In the genomic region with DNA sequence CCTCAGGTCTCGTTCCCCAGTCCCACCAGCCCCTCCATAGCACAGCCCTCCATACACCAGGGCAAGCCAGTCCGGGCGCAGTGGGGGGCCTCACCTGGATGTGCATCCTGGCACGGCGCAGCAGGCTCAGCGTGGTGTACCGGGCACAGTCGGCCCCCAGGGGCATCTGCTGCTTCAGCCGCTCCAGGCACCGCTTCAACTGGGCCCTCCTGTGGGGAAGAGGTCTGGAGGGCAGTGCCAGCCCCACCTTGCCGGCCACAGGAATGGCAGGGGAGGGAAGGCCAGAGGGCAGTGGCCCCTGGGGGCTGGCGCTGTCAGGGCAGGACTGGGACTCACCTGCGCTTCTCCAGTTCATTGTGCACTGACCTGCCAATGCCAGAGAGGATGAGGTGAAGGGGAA, we compare ENCODE assay signal across 9 cellular contexts. TPM values are rescaled to one million over a fixed set of nuclear protein-coding genes. Genes with fewer than 3 reads are reported as not detected.
DNase-seq lines count a peak whose midpoint lies in the region; ATAC-seq, FAIRE-seq and TF ChIP-seq lines count a peak whose summit lies in the region.
"Had no signal": no experiment of that assay in that cellular context is flagged by ENCODE, and none has a peak within 500 bp of the region (broad histone marks: within the 10 kb centered on the region; RNA-seq: fewer than 3 reads in every experiment).

No MANE protein-coding gene starts in this region.

- H3K36me3 ChIP-seq in OCI-LY3 (replicated peaks; ENCODE audit: low read depth, low read length): peaks cover 20% of the 10 kb centered on the region
- H3K36me3 ChIP-seq in fibroblast of lung (ENCODE audit: control insufficient read depth, insufficient read depth, low read length): peaks cover 20% of the 10 kb centered on the region
- peaks cover 23% of the 10 kb centered on the region for H3K36me3 ChIP-seq in skeletal muscle satellite cell (ENCODE audit: insufficient read depth, low read length)

- TF ChIP-seq CTCF in OCI-LY3 (IDR thresholded peaks at IDR 0.05; ENCODE audit: low read depth, low read length): no peak
- TF ChIP-seq CTCF in fibroblast of lung (conservative IDR thresholded peaks at IDR 0.05 in 1 of 2, IDR thresholded peaks at IDR 0.05 in 1 of 2; ENCODE audit: low read depth in 1 of 2, low read length in 2 of 2): no peak

- no peaks in the 10 kb centered on the region for H3K27me3 ChIP-seq in OCI-LY3 (ENCODE audit: low read depth, low read length)
- no peaks in the 10 kb centered on the region for H3K27me3 ChIP-seq in fibroblast of lung (ENCODE audit: control insufficient read depth, insufficient read depth, low read length)
- no peaks in the 10 kb centered on the region for H3K27me3 ChIP-seq in skeletal muscle satellite cell (ENCODE audit: control insufficient read depth, insufficient read depth, low read length)

- H3K4me3 Mint-ChIP-seq in activated CD4-positive, alpha-beta T cell treated with anti-CD3 and anti-CD28 coated beads, Interleukin-2, amount 10 ng/mL, durations not matched to agents 7 days and 5 days: peak overlapping the region; percentile 97

- H3K9me3 ChIP-seq in OCI-LY3 (ENCODE audit: insufficient read depth, low read length) (no peaks in the 10 kb centered on the region), fibroblast of lung (ENCODE audit: control insufficient read depth, insufficient read depth, low read depth, low read length) (no peaks in the 10 kb centered on the region), skeletal muscle satellite cell (replicated peaks; ENCODE audit: low read length) (no peaks in the 10 kb centered on the region)

- H3K79me2 ChIP-seq in OCI-LY3 (ENCODE audit: low read length) (peaks cover 8% of the 10 kb centered on the region), fibroblast of lung (ENCODE audit: control insufficient read depth, insufficient read depth, low read length) (peaks cover 28% of the 10 kb centered on the region)

- peaks cover 15% of the 10 kb centered on the region; the same call in 1 of the 2 replicates for H4K20me1 ChIP-seq in OCI-LY3 (ENCODE audit: insufficient read depth, low read length)
- no peaks in the 10 kb centered on the region for H4K20me1 ChIP-seq in fibroblast of lung (ENCODE audit: control insufficient read depth, extremely low read depth, insufficient read depth, low read length)

- DNase-seq in activated CD4-positive, alpha-beta T cell treated with anti-CD3 and anti-CD28 coated beads, Interleukin-2, amount 10 ng/mL, durations not matched to agents 7 days and 5 days: no peak
- DNase-seq in activated CD4-positive, alpha-beta T cell treated with anti-CD3 and anti-CD28 coated beads, Interleukin-2, amount 50 U/mL, for 1 hour: no peak
- no peak for DNase-seq in fibroblast of lung (ENCODE audit: low read depth in 2 of 2)
- no peak for DNase-seq in RCC 7860 (ENCODE audit: low spot score)
- DNase-seq in GM19240 (ENCODE audit: insufficient read length, low spot score): no peak

- H3K9ac ChIP-seq in OCI-LY3 (ENCODE audit: low read length): no peak overlapping the region
- no peak overlapping the region for H3K9ac ChIP-seq in fibroblast of lung (ENCODE audit: insufficient read depth, low read length)
- peak overlapping the region; percentile 81 for H3K9ac ChIP-seq in skeletal muscle satellite cell (ENCODE audit: low read depth, low read length)

- H3K27ac Mint-ChIP-seq in activated CD4-positive, alpha-beta T cell treated with anti-CD3 and anti-CD28 coated beads, Interleukin-2, amount 10 ng/mL, durations not matched to agents 7 days and 5 days: no peak overlapping the region

- no peak for ATAC-seq in GM19463 (IDR thresholded peaks at IDR 0.05; ENCODE audit: unreplicated experiment)

- H3K9me3 Mint-ChIP-seq in activated CD4-positive, alpha-beta T cell treated with anti-CD3 and anti-CD28 coated beads, Interleukin-2, amount 10 ng/mL, durations not matched to agents 7 days and 5 days: no peaks in the 10 kb centered on the region
- H3K9me3 Mint-ChIP-seq: CD8-positive, alpha-beta T cell had no signal

- FAIRE-seq in RCC 7860 (lab: Jason Lieb, UNC): no peak

- peak overlapping the region; percentile 86 for H3K4me2 ChIP-seq in OCI-LY3 (ENCODE audit: low read length)
- H3K4me2 ChIP-seq in fibroblast of lung (ENCODE audit: extremely low read depth, insufficient read depth, low read length): peak overlapping the region; percentile 61
- H3K4me2 ChIP-seq in skeletal muscle satellite cell (ENCODE audit: low read length): peak overlapping the region; percentile 100

- POLR2A ChIA-PET in activated CD4-positive, alpha-beta T cell treated with anti-CD3 and anti-CD28 coated beads, Interleukin-2, amount 10 ng/mL, durations not matched to agents 7 days and 5 days (lab: Charles Lee): no interaction called here

- peaks cover 62% of the 10 kb centered on the region for H3K4me1 Mint-ChIP-seq in activated CD4-positive, alpha-beta T cell treated with anti-CD3 and anti-CD28 coated beads, Interleukin-2, amount 10 ng/mL, durations not matched to agents 7 days and 5 days

- CTCF ChIA-PET in activated CD4-positive, alpha-beta T cell treated with anti-CD3 and anti-CD28 coated beads, Interleukin-2, amount 10 ng/mL, durations not matched to agents 7 days and 5 days (lab: Charles Lee): interaction anchor here (0.5 to 3.3 kb wide), 43 partner anchors 8 to 242 kb away, joined by 3 to 30 read pairs (median 4); partner anchors contain the start of genes F12 and PRR7

- H3K4me1 ChIP-seq in OCI-LY3 (ENCODE audit: low read length) (peaks cover 26% of the 10 kb centered on the region), fibroblast of lung (ENCODE audit: control insufficient read depth, extremely low read depth, insufficient read depth, low read length) (peaks cover 14% of the 10 kb centered on the region), skeletal muscle satellite cell (ENCODE audit: control insufficient read depth, insufficient read depth, low read length) (peaks cover 39% of the 10 kb centered on the region)

- H3K27ac ChIP-seq in OCI-LY3 (ENCODE audit: low read length) (no peak overlapping the region), fibroblast of lung (ENCODE audit: insufficient read depth, low read length) (no peak overlapping the region)

- H2AFZ ChIP-seq in OCI-LY3 (ENCODE audit: low read depth, low read length) (no peak overlapping the region), fibroblast of lung (ENCODE audit: low read length) (no peak overlapping the region)

- H3K36me3 Mint-ChIP-seq in activated CD4-positive, alpha-beta T cell treated with anti-CD3 and anti-CD28 coated beads, Interleukin-2, amount 10 ng/mL, durations not matched to agents 7 days and 5 days (ENCODE audit: low read depth): peaks cover 38% of the 10 kb centered on the region

- no peaks in the 10 kb centered on the region for H3K27me3 Mint-ChIP-seq in activated CD4-positive, alpha-beta T cell treated with anti-CD3 and anti-CD28 coated beads, Interleukin-2, amount 10 ng/mL, durations not matched to agents 7 days and 5 days

- peak overlapping the region; percentile 86 for H3K4me3 ChIP-seq in OCI-LY3 (ENCODE audit: low read length)
- peak overlapping the region in 3 of 4 experiments; percentile 20 to 68 (median 43) for H3K4me3 ChIP-seq in fibroblast of lung (replicated peaks in 1 of 4; ENCODE audit: control extremely low read depth in 1 of 4, insufficient read depth in 1 of 4, low read depth in 3 of 4, low read length in 4 of 4)
- peak overlapping the region; percentile 87 for H3K4me3 ChIP-seq in skeletal muscle satellite cell (ENCODE audit: low read length)

RNA-seq across cellular contexts. Expression of gene MXD3, which starts 1.4 kb away (rescaled TPM):
- 100 to 1,000 TPM; 107 to 109 TPM for total RNA-seq in activated CD4-positive, alpha-beta T cell treated with anti-CD3 and anti-CD28 coated beads, Interleukin-2, amount 10 ng/mL, durations not matched to agents 7 days and 5 days
- 1.0 and 6.6 TPM in 2 replicates for total RNA-seq in fibroblast of lung
- 1.8 and 3.4 TPM in 2 replicates for polyA plus RNA-seq in fibroblast of lung
- 3.6 and 9.8 TPM in 2 replicates for polyA plus RNA-seq in fibroblast of lung (2012)
- polyA minus RNA-seq in fibroblast of lung (ENCODE audit: low replicate concordance): 1.2 and 1.5 TPM in 2 replicates
- total RNA-seq in skeletal muscle satellite cell (2012; rRNA removed): 2.3 and 3.5 TPM in 2 replicates

RNA-seq across cellular contexts. Expression of gene PRELID1, which starts 6.7 kb away (rescaled TPM):
- 100 to 1,000 TPM; 142 to 152 TPM for total RNA-seq in activated CD4-positive, alpha-beta T cell treated with anti-CD3 and anti-CD28 coated beads, Interleukin-2, amount 10 ng/mL, durations not matched to agents 7 days and 5 days
- 56.8 and 64.2 TPM in 2 replicates for total RNA-seq in fibroblast of lung
- polyA plus RNA-seq in fibroblast of lung: 145 and 226 TPM in 2 replicates
- polyA plus RNA-seq in fibroblast of lung (2012): 134 and 217 TPM in 2 replicates
- polyA minus RNA-seq in fibroblast of lung (ENCODE audit: low replicate concordance): 137 and 147 TPM in 2 replicates
- 135 and 214 TPM in 2 replicates for total RNA-seq in skeletal muscle satellite cell (2012; rRNA removed)

RNA-seq across cellular contexts. Expression of gene RAB24, which starts 6.8 kb away (rescaled TPM):
- total RNA-seq in activated CD4-positive, alpha-beta T cell treated with anti-CD3 and anti-CD28 coated beads, Interleukin-2, amount 10 ng/mL, durations not matched to agents 7 days and 5 days: 10 to 100 TPM; 28.3 to 34.4 TPM
- 22.1 and 25.9 TPM in 2 replicates for total RNA-seq in fibroblast of lung
- polyA plus RNA-seq in fibroblast of lung: 27.9 and 34.2 TPM in 2 replicates
- polyA plus RNA-seq in fibroblast of lung (2012): 30.7 and 30.9 TPM in 2 replicates
- 4.0 and 13.4 TPM in 2 replicates for polyA minus RNA-seq in fibroblast of lung (ENCODE audit: low replicate concordance)
- 9.6 TPM in 2 replicates for total RNA-seq in skeletal muscle satellite cell (2012; rRNA removed)

RNA-seq across cellular contexts. Expression of gene LMAN2, which starts 41.1 kb away (rescaled TPM):
- 100 to 1,000 TPM; 123 to 132 TPM for total RNA-seq in activated CD4-positive, alpha-beta T cell treated with anti-CD3 and anti-CD28 coated beads, Interleukin-2, amount 10 ng/mL, durations not matched to agents 7 days and 5 days
- total RNA-seq in fibroblast of lung: 294 and 396 TPM in 2 replicates
- polyA plus RNA-seq in fibroblast of lung: 145 and 221 TPM in 2 replicates
- 183 and 234 TPM in 2 replicates for polyA plus RNA-seq in fibroblast of lung (2012)
- 331 and 337 TPM in 2 replicates for polyA minus RNA-seq in fibroblast of lung (ENCODE audit: low replicate concordance)
- total RNA-seq in skeletal muscle satellite cell (2012; rRNA removed): 285 and 302 TPM in 2 replicates

RNA-seq across cellular contexts. Expression of gene RGS14, which starts 47.4 kb away (rescaled TPM):
- total RNA-seq in activated CD4-positive, alpha-beta T cell treated with anti-CD3 and anti-CD28 coated beads, Interleukin-2, amount 10 ng/mL, durations not matched to agents 7 days and 5 days: 100 to 1,000 TPM; 124 to 132 TPM
- total RNA-seq in fibroblast of lung: 2.6 and 4.1 TPM in 2 replicates
- polyA plus RNA-seq in fibroblast of lung: 2.5 and 3.1 TPM in 2 replicates
- 3.1 and 4.2 TPM in 2 replicates for polyA plus RNA-seq in fibroblast of lung (2012)
- 1.8 and 4.3 TPM in 2 replicates for polyA minus RNA-seq in fibroblast of lung (ENCODE audit: low replicate concordance)
- 4.6 and 7.2 TPM in 2 replicates for total RNA-seq in skeletal muscle satellite cell (2012; rRNA removed)

Comparison
In these comparisons a context has a peak if more than half of its experiments do, and no peak if none do; other contexts are left out.
1. RNA of gene MXD3, which starts 1.4 kb away (total RNA-seq): 107 to 109 TPM in activated CD4-positive, alpha-beta T cell treated with anti-CD3 and anti-CD28 coated beads, Interleukin-2, amount 10 ng/mL, durations not matched to agents 7 days and 5 days; 1.0 to 6.6 TPM in fibroblast of lung; every median in the first group is over 10 times any median in the second.
2. Peak in every context shown above with its lines, with median percentiles within 50 percentile points of each other: H3K4me2 ChIP-seq and H3K4me3 ChIP-seq.